ENCODE assay signal across 10 cellular contexts in genomic region chr16:88814144-88814502, GRCh38. TPM values are rescaled to one million over a fixed set of nuclear protein-coding genes. Genes with fewer than 3 reads are reported as not detected.
A peak's percentile ranks its signal among the peaks of the same experiment; 100 is the strongest.
DNase-seq lines count a peak whose midpoint lies in the region; ATAC-seq and TF ChIP-seq lines count a peak whose summit lies in the region.
"Had no signal": no experiment of that assay in that cellular context is flagged by ENCODE, and none has a peak within 500 bp of the region (broad histone marks: within the 10 kb centered on the region; RNA-seq: fewer than 3 reads in every experiment).

No MANE protein-coding gene starts in this region.

- H3K9me3 ChIP-seq in BLaER1, result peaks cover 4% of the 10 kb centered on the region; the same call in 1 of the 2 replicates
- no peaks in the 10 kb centered on the region for H3K9me3 ChIP-seq in heart left ventricle

- 84 to 95% (median 90%) methylated on average over 13 of the region's 13 CpGs for WGBS in heart left ventricle, 4 donors

- intact Hi-C loops in activated T-helper 2 cell treated with anti-CD3 and anti-CD28 coated beads, Interferon-gamma antibody, Interleukin-2, Interleukin-4, amounts not matched to agents 10 μg/mL and 5 μg/mL and 100 μg/mL, durations not matched to agents 14 hours and 24 hours and 36 hours (cut with micrococcal nuclease), result loop anchor here (5.0 kb wide), 1 partner anchor 403 kb away; the partner anchor contains the start of gene ZNF778
- intact Hi-C loops in heart left ventricle (cut with DNase I), result loop anchor here in 8 of 10 donors (5.0 to 10.0 kb wide), 10 partner anchors 43 to 401 kb away; partner anchors contain the start of genes ACSF3 (in 3 of the 8), GALNS (in 1 of the 8), PABPN1L (in 1 of the 8) and TRAPPC2L (in 1 of the 8)

- H3K36me3 ChIP-seq in BLaER1 (peaks cover 27% of the 10 kb centered on the region), heart left ventricle (peaks cover 0 to 10% (median 0%) of the 10 kb centered on the region in 9 donors)

- no peak overlapping the region for H3K27ac Mint-ChIP-seq in activated T-helper 2 cell treated with anti-CD3 and anti-CD28 coated beads, Interferon-gamma antibody, Interleukin-2, Interleukin-4, amounts not matched to agents 10 μg/mL and 5 μg/mL and 100 μg/mL, durations not matched to agents 14 hours and 24 hours and 36 hours
- no peak overlapping the region for H3K27ac Mint-ChIP-seq in stimulated activated memory B cell treated with anti-CD40 and anti-IgM and Interleukin-4, amounts not matched to agents 10 μg/mL and 1 μg/mL and 100 μg/mL, for 72 hours
- H3K27ac Mint-ChIP-seq: nephron progenitor cell had no signal

- H3K4me3 Mint-ChIP-seq in activated T-helper 2 cell treated with anti-CD3 and anti-CD28 coated beads, Interferon-gamma antibody, Interleukin-2, Interleukin-4, amounts not matched to agents 10 μg/mL and 5 μg/mL and 100 μg/mL, durations not matched to agents 14 hours and 24 hours and 36 hours (ENCODE audit: low read depth), result peak overlapping the region; percentile 45
- no peak overlapping the region for H3K4me3 Mint-ChIP-seq in stimulated activated memory B cell treated with anti-CD40 and anti-IgM and Interleukin-4, amounts not matched to agents 10 μg/mL and 1 μg/mL and 100 μg/mL, for 72 hours

- no peaks in the 10 kb centered on the region for H3K27me3 Mint-ChIP-seq in activated T-helper 2 cell treated with anti-CD3 and anti-CD28 coated beads, Interferon-gamma antibody, Interleukin-2, Interleukin-4, amounts not matched to agents 10 μg/mL and 5 μg/mL and 100 μg/mL, durations not matched to agents 14 hours and 24 hours and 36 hours (ENCODE audit: low read depth)
- H3K27me3 Mint-ChIP-seq in stimulated activated memory B cell treated with anti-CD40 and anti-IgM and Interleukin-4, amounts not matched to agents 10 μg/mL and 1 μg/mL and 100 μg/mL, for 72 hours, result no peaks in the 10 kb centered on the region

- H3K4me1 Mint-ChIP-seq in activated T-helper 2 cell treated with anti-CD3 and anti-CD28 coated beads, Interferon-gamma antibody, Interleukin-2, Interleukin-4, amounts not matched to agents 10 μg/mL and 5 μg/mL and 100 μg/mL, durations not matched to agents 14 hours and 24 hours and 36 hours (ENCODE audit: low read depth), result peaks cover 7% of the 10 kb centered on the region
- H3K4me1 Mint-ChIP-seq in stimulated activated memory B cell treated with anti-CD40 and anti-IgM and Interleukin-4, amounts not matched to agents 10 μg/mL and 1 μg/mL and 100 μg/mL, for 72 hours, result peaks cover 28% of the 10 kb centered on the region

- no peaks in the 10 kb centered on the region for H3K9me3 Mint-ChIP-seq in activated T-helper 2 cell treated with anti-CD3 and anti-CD28 coated beads, Interferon-gamma antibody, Interleukin-2, Interleukin-4, amounts not matched to agents 10 μg/mL and 5 μg/mL and 100 μg/mL, durations not matched to agents 14 hours and 24 hours and 36 hours
- H3K9me3 Mint-ChIP-seq in stimulated activated memory B cell treated with anti-CD40 and anti-IgM and Interleukin-4, amounts not matched to agents 10 μg/mL and 1 μg/mL and 100 μg/mL, for 72 hours, result no peaks in the 10 kb centered on the region
- H3K9me3 Mint-ChIP-seq: nephron progenitor cell had no signal

- no peak overlapping the region for H3K4me2 ChIP-seq in BLaER1

- H3K36me3 Mint-ChIP-seq in activated T-helper 2 cell treated with anti-CD3 and anti-CD28 coated beads, Interferon-gamma antibody, Interleukin-2, Interleukin-4, amounts not matched to agents 10 μg/mL and 5 μg/mL and 100 μg/mL, durations not matched to agents 14 hours and 24 hours and 36 hours (ENCODE audit: low read depth), result peaks cover 18% of the 10 kb centered on the region
- H3K36me3 Mint-ChIP-seq in stimulated activated memory B cell treated with anti-CD40 and anti-IgM and Interleukin-4, amounts not matched to agents 10 μg/mL and 1 μg/mL and 100 μg/mL, for 72 hours, result peaks cover 5% of the 10 kb centered on the region

- peaks cover 33% of the 10 kb centered on the region for H4K20me1 ChIP-seq in BLaER1

- H3K9ac ChIP-seq in BLaER1, result 0 out of 2 replicates have a peak overlapping the region, but pooled peaks have one; percentile 38

- no peak for DNase-seq in activated T-helper 2 cell treated with anti-CD3 and anti-CD28 coated beads, Interferon-gamma antibody, Interleukin-2, Interleukin-4, amounts not matched to agents 10 μg/mL and 5 μg/mL and 100 μg/mL, durations not matched to agents 14 hours and 24 hours and 36 hours (ENCODE audit: low spot score)
- no peak for DNase-seq in heart left ventricle
- DNase-seq: activated CD4-positive, CD25-positive, alpha-beta regulatory T cell; Kasumi-1; NCI-H1417 treated with DMSO at 0.1 percent for 48 hours; nephron progenitor cell; NK-92 treated with Interleukin-12 subunit alpha and Interleukin-12 subunit beta, amount 100 ng/mL, for 24 hours had no signal

- H3K4me3 ChIP-seq in BLaER1 (no peak overlapping the region), heart left ventricle (no peak overlapping the region)
- H3K4me3 ChIP-seq: lung had no signal

- no peak for TF ChIP-seq POLR2A in heart left ventricle (IDR thresholded peaks at IDR 0.05)

- no peak for TF ChIP-seq CTCF in heart left ventricle (IDR thresholded peaks at IDR 0.05)

- H3K27me3 ChIP-seq in BLaER1, result no peaks in the 10 kb centered on the region
- no peaks in the 10 kb centered on the region for H3K27me3 ChIP-seq in heart left ventricle

- ATAC-seq in stimulated activated memory B cell treated with anti-CD40 and anti-IgM and Interleukin-4, amounts not matched to agents 10 μg/mL and 1 μg/mL and 100 μg/mL, for 72 hours, result no peak
- no peak for ATAC-seq in heart left ventricle

- H3K27ac ChIP-seq in BLaER1 (no peak overlapping the region), heart left ventricle (no peak overlapping the region)

- H3K4me1 ChIP-seq in BLaER1 (peaks cover 41% of the 10 kb centered on the region), heart left ventricle (peaks cover 0 to 41% (median 24%) of the 10 kb centered on the region in 12 donors)

RNA-seq across cellular contexts. Expression of gene APRT, which starts 2.4 kb away (rescaled TPM):
- total RNA-seq in activated T-helper 2 cell treated with anti-CD3 and anti-CD28 coated beads, Interferon-gamma antibody, Interleukin-2, Interleukin-4, amounts not matched to agents 10 μg/mL and 5 μg/mL and 100 μg/mL, durations not matched to agents 14 hours and 24 hours and 36 hours, result 294 and 300 TPM in 2 replicates
- 10 to 100 TPM; 26.6 to 75.8 (median 44.2) TPM for total RNA-seq in heart left ventricle
- polyA plus RNA-seq in heart left ventricle, result 100 to 1,000 TPM in 1 of 2 donors, 10 to 100 TPM in 1; 62.6 to 129 TPM

RNA-seq across cellular contexts. Expression of gene CDT1, which starts 10.5 kb away (rescaled TPM):
- total RNA-seq in activated T-helper 2 cell treated with anti-CD3 and anti-CD28 coated beads, Interferon-gamma antibody, Interleukin-2, Interleukin-4, amounts not matched to agents 10 μg/mL and 5 μg/mL and 100 μg/mL, durations not matched to agents 14 hours and 24 hours and 36 hours, result 79.9 and 90.9 TPM in 2 replicates
- total RNA-seq in heart left ventricle, result 1 to 10 TPM in 4 of 9 donors, under 1 TPM in 5; 0.23 to 6.1 (median 0.70) TPM
- polyA plus RNA-seq in heart left ventricle, result under 1 TPM; 0.19 to 0.40 TPM

RNA-seq across cellular contexts. Expression of gene PIEZO1, which starts 29.1 kb away (rescaled TPM):
- 240 and 255 TPM in 2 replicates for total RNA-seq in activated T-helper 2 cell treated with anti-CD3 and anti-CD28 coated beads, Interferon-gamma antibody, Interleukin-2, Interleukin-4, amounts not matched to agents 10 μg/mL and 5 μg/mL and 100 μg/mL, durations not matched to agents 14 hours and 24 hours and 36 hours
- total RNA-seq in heart left ventricle, result 10 to 100 TPM; 14.2 to 59.7 (median 19.7) TPM
- 10 to 100 TPM; 31.2 to 45.0 TPM for polyA plus RNA-seq in heart left ventricle

RNA-seq across cellular contexts. Expression of gene GALNS, which starts 42.6 kb away (rescaled TPM):
- 26.1 and 27.8 TPM in 2 replicates for total RNA-seq in activated T-helper 2 cell treated with anti-CD3 and anti-CD28 coated beads, Interferon-gamma antibody, Interleukin-2, Interleukin-4, amounts not matched to agents 10 μg/mL and 5 μg/mL and 100 μg/mL, durations not matched to agents 14 hours and 24 hours and 36 hours
- total RNA-seq in heart left ventricle, result 10 to 100 TPM; 10.7 to 22.7 (median 13.3) TPM
- polyA plus RNA-seq in heart left ventricle, result 10 to 100 TPM; 14.1 to 16.4 TPM

RNA-seq across cellular contexts. Expression of gene TRAPPC2L, which starts 42.8 kb away (rescaled TPM):
- total RNA-seq in activated T-helper 2 cell treated with anti-CD3 and anti-CD28 coated beads, Interferon-gamma antibody, Interleukin-2, Interleukin-4, amounts not matched to agents 10 μg/mL and 5 μg/mL and 100 μg/mL, durations not matched to agents 14 hours and 24 hours and 36 hours, result 56.5 and 57.5 TPM in 2 replicates
- 10 to 100 TPM; 20.3 to 65.7 (median 44.2) TPM for total RNA-seq in heart left ventricle
- polyA plus RNA-seq in heart left ventricle, result 10 to 100 TPM; 30.3 to 51.3 TPM

Comparison
In these comparisons a context has a peak if more than half of its experiments do, and no peak if none do; other contexts are left out.
1. RNA of gene CDT1, which starts 10.5 kb away (total RNA-seq): 79.9 to 90.9 TPM in activated T-helper 2 cell treated with anti-CD3 and anti-CD28 coated beads, Interferon-gamma antibody, Interleukin-2, Interleukin-4, amounts not matched to agents 10 μg/mL and 5 μg/mL and 100 μg/mL, durations not matched to agents 14 hours and 24 hours and 36 hours; 0.23 to 6.1 TPM in heart left ventricle; every median in the first group is over 10 times any median in the second.